Comparison of ENCODE assay signal across 8 cellular contexts in genomic region chr7:118183254-118183585, GRCh38. TPM values are rescaled to one million over a fixed set of nuclear protein-coding genes. Genes with fewer than 3 reads are reported as not detected.
DNase-seq lines count a peak whose midpoint lies in the region; ATAC-seq and TF ChIP-seq lines count a peak whose summit lies in the region.

No MANE protein-coding gene starts in this region.

- TF ChIP-seq CTCF in OCI-LY7 (conservative IDR thresholded peaks at IDR 0.05; ENCODE audit: low read length) (no peak), natural killer cell (IDR thresholded peaks at IDR 0.05) (no peak)

- H3K9me3 ChIP-seq in OCI-LY7 (ENCODE audit: low read length) (no peaks in the 10 kb centered on the region), duodenal mucosa (ENCODE audit: control insufficient read depth in 1 of 2, low read length in 2 of 2) (no peaks in the 10 kb centered on the region)

- H3K4me3 Mint-ChIP-seq in natural killer cell = peak overlapping the region; percentile 97

- H3K27me3 ChIP-seq in duodenal mucosa (ENCODE audit: control insufficient read depth in 1 of 2, insufficient read depth in 2 of 2, low read length in 2 of 2) = no peaks in the 10 kb centered on the region

- H3K27me3 Mint-ChIP-seq in natural killer cell (ENCODE audit: low read depth in 2 of 2) = peaks cover 3 to 4% of the 10 kb centered on the region in 2 donors

- peaks cover 43% of the 10 kb centered on the region for H3K4me1 ChIP-seq in OCI-LY7 (ENCODE audit: insufficient read depth, low read length, poor library complexity, severe bottlenecking)
- H3K4me1 ChIP-seq in duodenal mucosa (ENCODE audit: control insufficient read depth in 1 of 2, insufficient read depth in 2 of 2, low read length in 2 of 2) = peaks cover 21 to 25% of the 10 kb centered on the region in 2 donors

- DNase-seq in activated CD8-positive, alpha-beta memory T cell treated with anti-CD3 and anti-CD28 coated beads for 24 hours = peak; percentile 71
- DNase-seq in activated CD8-positive, alpha-beta memory T cell treated with anti-CD3 and anti-CD28 coated beads, Interleukin-2, amount 50 U/mL, for 4 hours = no peak
- peak; percentile 40 for DNase-seq in OCI-LY7 (ENCODE audit: low spot score)
- no peak for DNase-seq in natural killer cell
- DNase-seq in NOMO-1 treated with dmso at 0.1 percent for 144 hours (lab: John Stamatoyannopoulos, UW; ENCODE audit: unreplicated experiment) = no peak
- DNase-seq in CD1c-positive myeloid dendritic cell (ENCODE audit: extremely low spot score) = no peak
- DNase-seq in NCI-H1436 treated with DMSO at 0.1 percent for 48 hours (lab: John Stamatoyannopoulos, UW) = no peak

- peaks cover 2 to 3% of the 10 kb centered on the region in 2 donors for H3K9me3 Mint-ChIP-seq in natural killer cell

- H3K36me3 Mint-ChIP-seq in natural killer cell = peaks cover 13% of the 10 kb centered on the region

- peak overlapping the region; percentile 97 to 98 for H3K27ac Mint-ChIP-seq in natural killer cell

- BruUV-seq in OCI-LY7 (replicated peaks; lab: Mats Ljungman, UMichigan) = TSS peak; percentile 99

- H3K4me2 ChIP-seq in OCI-LY7 (ENCODE audit: low read length) = peak overlapping the region; percentile 87

- no peak for ATAC-seq in natural killer cell

- peak overlapping the region; percentile 15; the same call in 1 of the 2 replicates for H2AFZ ChIP-seq in OCI-LY7 (ENCODE audit: low read length)

- H3K79me2 ChIP-seq in OCI-LY7 (ENCODE audit: insufficient read depth, low read depth, low read length) = peaks cover 53% of the 10 kb centered on the region

- intact Hi-C loops in OCI-LY7 (cut with micrococcal nuclease; ENCODE audit: unreplicated experiment) (loop anchor here (10.0 kb wide), 2 partner anchors 132 to 1318 kb away; partner anchors contain the start of gene CAPZA2), natural killer cell (cut with micrococcal nuclease) (no loop called here)

- CTCF ChIA-PET in OCI-LY7 (lab: Charles Lee; ENCODE audit: unreplicated experiment) = no interaction called here

- POLR2A ChIA-PET in OCI-LY7 (lab: Charles Lee) = interaction anchor here (0.8 kb wide), 1 partner anchor 9 kb away, joined by 3 read pairs; no protein-coding TSS in a partner anchor

- H4K20me1 ChIP-seq in OCI-LY7 (ENCODE audit: insufficient read depth, low read length) = peaks cover 33% of the 10 kb centered on the region; the same call in 1 of the 2 replicates

- H3K9me2 ChIP-seq in OCI-LY7 (ENCODE audit: insufficient read depth, low read length) = no peaks in the 10 kb centered on the region

- H3K27ac ChIP-seq in OCI-LY7 (ENCODE audit: low read depth, low read length, poor library complexity, severe bottlenecking) (peak overlapping the region; percentile 72), duodenal mucosa (ENCODE audit: low read depth, low read length) (peak overlapping the region; percentile 91)

- H3K4me3 ChIP-seq in OCI-LY7 (ENCODE audit: low read depth, low read length, poor library complexity, severe bottlenecking) (peak overlapping the region; percentile 98), duodenal mucosa (ENCODE audit: low read depth in 1 of 2, low read length in 2 of 2) (peak overlapping the region; percentile 86 to 98)

- H3K4me1 Mint-ChIP-seq in natural killer cell = peaks cover 44 to 45% of the 10 kb centered on the region in 2 donors

- H3K9ac ChIP-seq in duodenal mucosa (ENCODE audit: low read depth in 1 of 2, low read length in 2 of 2) = peak overlapping the region; percentile 94 to 98

- H3K36me3 ChIP-seq in OCI-LY7 (ENCODE audit: insufficient read depth, low read length) (peaks cover 30% of the 10 kb centered on the region), duodenal mucosa (ENCODE audit: control insufficient read depth in 1 of 2, insufficient read depth in 2 of 2, low read length in 2 of 2) (peaks cover 4 to 9% of the 10 kb centered on the region in 2 donors)

RNA-seq across cellular contexts. Expression of gene LSM8, which starts 0.7 kb away (rescaled TPM):
- total RNA-seq in OCI-LY7 (2014; rRNA removed; shearing (Covaris generic)) = 105 and 159 TPM in 2 replicates
- total RNA-seq in OCI-LY7 (2022) = 80.7 and 92.6 TPM in 2 replicates
- 10 to 100 TPM; 43.5 to 55.8 (median 44.7) TPM for total RNA-seq in natural killer cell

RNA-seq across cellular contexts. Expression of gene ANKRD7, which starts 41.3 kb away (rescaled TPM):
- 0.38 and 0.77 TPM in 2 replicates for total RNA-seq in OCI-LY7 (2014; rRNA removed; shearing (Covaris generic))
- 1.4 and 2.3 TPM in 2 replicates for total RNA-seq in OCI-LY7 (2022)
- not detected for total RNA-seq in natural killer cell

Comparison
In these comparisons a context has a peak if more than half of its experiments do, and no peak if none do; other contexts are left out.
1. DNase-seq: peak in activated CD8-positive, alpha-beta memory T cell treated with anti-CD3 and anti-CD28 coated beads for 24 hours (single experiment) and OCI-LY7 (single experiment); none in activated CD8-positive, alpha-beta memory T cell treated with anti-CD3 and anti-CD28 coated beads, Interleukin-2, amount 50 U/mL, for 4 hours (single experiment), natural killer cell (single experiment), NOMO-1 treated with dmso at 0.1 percent for 144 hours (single experiment), CD1c-positive myeloid dendritic cell (single experiment) and NCI-H1436 treated with DMSO at 0.1 percent for 48 hours (single experiment).